ENCODE assay signal across 9 cellular contexts in genomic region chr2:159035790-159036411, GRCh38.
DNase-seq lines count a peak whose midpoint lies in the region; ATAC-seq and TF ChIP-seq lines count a peak whose summit lies in the region.
"Had no signal": no experiment of that assay in that cellular context is flagged by ENCODE, and none has a peak within 500 bp of the region (broad histone marks: within the 10 kb centered on the region; RNA-seq: fewer than 3 reads in every experiment).

No MANE protein-coding gene starts in this region.

- TF ChIP-seq CTCF in cardiac fibroblast (IDR thresholded peaks at IDR 0.05; ENCODE audit: low read depth, low read length): peak; percentile 13

- ATAC-seq in HG03045 (IDR thresholded peaks at IDR 0.05; ENCODE audit: unreplicated experiment): no peak
- ATAC-seq in GM19035 (IDR thresholded peaks at IDR 0.05; ENCODE audit: unreplicated experiment): no peak

- DNase-seq in NCI-H526 (lab: John Stamatoyannopoulos, UW): peak; percentile 28 to 35
- no peak for DNase-seq in NCI-H526 treated with DMSO at 0.1 percent for 48 hours (lab: John Stamatoyannopoulos, UW)
- peak; percentile 84 for DNase-seq in NCI-H2196 (lab: John Stamatoyannopoulos, UW; ENCODE audit: unreplicated experiment)
- peak; percentile 59 to 60 for DNase-seq in cardiac fibroblast (ENCODE audit: low read depth in 2 of 2)
- DNase-seq in lung microvascular endothelial cell (ENCODE audit: low read depth in 2 of 2): peak; percentile 53 to 67
- no peak for DNase-seq in T-helper 1 cell

- no peak overlapping the region for H3K4me3 ChIP-seq in cardiac fibroblast (replicated peaks in 1 of 2; ENCODE audit: low read depth in 2 of 2, low read length in 2 of 2)
- H3K4me3 ChIP-seq: skin epidermis had no signal

Comparison
In these comparisons a context has a peak if more than half of its experiments do, and no peak if none do; other contexts are left out.
1. DNase-seq: peak in NCI-H526 (2 of 2), NCI-H2196 (single experiment), cardiac fibroblast (2 of 2) and lung microvascular endothelial cell (2 of 2); none in NCI-H526 treated with DMSO at 0.1 percent for 48 hours (single experiment) and T-helper 1 cell (0 of 5).